In genomic region chr3:69082805-69083204, GRCh38 we compare ENCODE assay signal across 8 cellular contexts. TPM values are rescaled to one million over a fixed set of nuclear protein-coding genes. Genes with fewer than 3 reads are reported as not detected.
DNase-seq lines count a peak whose midpoint lies in the region; ATAC-seq and TF ChIP-seq lines count a peak whose summit lies in the region.

No MANE protein-coding gene starts in this region.

- peaks cover 54% of the 10 kb centered on the region for H3K4me1 Mint-ChIP-seq in activated CD4-positive, alpha-beta memory T cell treated with anti-CD3 and anti-CD28 coated beads for 36 hours (ENCODE audit: low read depth)

- POLR2A ChIA-PET in activated CD4-positive, alpha-beta memory T cell treated with anti-CD3 and anti-CD28 coated beads for 36 hours (lab: Charles Lee) = interaction anchor here (0.5 to 6.1 kb wide), 12 partner anchors 10 to 1672 kb away, joined by 3 to 81 read pairs (median 5); partner anchors contain the start of genes EOGT and TMF1

- no peaks in the 10 kb centered on the region for H3K27me3 Mint-ChIP-seq in activated CD4-positive, alpha-beta memory T cell treated with anti-CD3 and anti-CD28 coated beads for 36 hours

- H3K27me3 ChIP-seq in GM06990 (replicated peaks; ENCODE audit: control insufficient read depth, insufficient read depth, low read length) (no peaks in the 10 kb centered on the region), Loucy (ENCODE audit: insufficient read depth, low read length, poor library complexity, severe bottlenecking) (no peaks in the 10 kb centered on the region), esophagus squamous epithelium (no peaks in the 10 kb centered on the region)

- H3K4me3 ChIP-seq in GM06990 (replicated peaks; ENCODE audit: low read depth, low read length) = peak overlapping the region; percentile 29
- H3K4me3 ChIP-seq in Loucy (ENCODE audit: low read length, poor library complexity, severe bottlenecking) = peak overlapping the region; percentile 98
- no peak overlapping the region for H3K4me3 ChIP-seq in esophagus squamous epithelium

- H3K9me3 Mint-ChIP-seq in activated CD4-positive, alpha-beta memory T cell treated with anti-CD3 and anti-CD28 coated beads for 36 hours = no peaks in the 10 kb centered on the region

- H4K20me1 ChIP-seq in Loucy (ENCODE audit: insufficient read depth, low read length, poor library complexity, severe bottlenecking) = peaks cover 25% of the 10 kb centered on the region

- peak overlapping the region; percentile 43 for H3K4me3 Mint-ChIP-seq in activated CD4-positive, alpha-beta memory T cell treated with anti-CD3 and anti-CD28 coated beads for 36 hours

- H3K36me3 ChIP-seq in GM06990 (ENCODE audit: control insufficient read depth, insufficient read depth, low read length) (no peaks in the 10 kb centered on the region), Loucy (ENCODE audit: insufficient read depth, low read length) (no peaks in the 10 kb centered on the region), esophagus squamous epithelium (no peaks in the 10 kb centered on the region)

- H3K4me1 ChIP-seq in Loucy (ENCODE audit: insufficient read depth, low read length, poor library complexity, severe bottlenecking) (peaks cover 66% of the 10 kb centered on the region), esophagus squamous epithelium (peaks cover 35 to 87% (median 55%) of the 10 kb centered on the region in 3 donors)

- H3K27ac Mint-ChIP-seq in activated CD4-positive, alpha-beta memory T cell treated with anti-CD3 and anti-CD28 coated beads for 36 hours = peak overlapping the region; percentile 97

- ATAC-seq in GM21717 (IDR thresholded peaks at IDR 0.05; ENCODE audit: unreplicated experiment) = peak; percentile 57

- TF ChIP-seq CTCF in GM06990 (IDR thresholded peaks at IDR 0.05; ENCODE audit: insufficient read depth, low read length, poor library complexity, severe bottlenecking) (no peak), Loucy (conservative IDR thresholded peaks at IDR 0.05; ENCODE audit: low read length) (no peak), esophagus squamous epithelium (IDR thresholded peaks at IDR 0.05) (no peak)

- H3K27ac ChIP-seq in esophagus squamous epithelium = peak overlapping the region; percentile 76 to 96 (median 90)

- CTCF ChIA-PET in activated CD4-positive, alpha-beta memory T cell treated with anti-CD3 and anti-CD28 coated beads for 36 hours (lab: Charles Lee) = interaction anchor here (0.5 to 1.9 kb wide), 7 partner anchors 9 to 864 kb away, joined by 3 to 9 read pairs (median 4); no protein-coding TSS in a partner anchor

- peak; percentile 64 for DNase-seq in GM06990 (ENCODE audit: extremely low read depth, insufficient read length)
- peak; percentile 90 for DNase-seq in activated CD4-positive, alpha-beta memory T cell treated with anti-CD3 and anti-CD28 coated beads for 36 hours
- no peak for DNase-seq in esophagus squamous epithelium (lab: John Stamatoyannopoulos, UW)
- peak; percentile 60 to 64 for DNase-seq in stimulated activated CD4-positive, alpha-beta T cell treated with anti-CD3 and anti-CD28 coated beads, Interleukin-12 subunit alpha, Interleukin-12 subunit beta, amount 100 ng/mL, for 24 hours (ENCODE audit: low read depth in 2 of 2)
- no peak for DNase-seq in AG08396 (ENCODE audit: low spot score)
- no peak for DNase-seq in HPDE6-E6E7 (ENCODE audit: extremely low spot score)

- no peak for TF ChIP-seq POLR2A in esophagus squamous epithelium (IDR thresholded peaks at IDR 0.05)

- peaks cover 60% of the 10 kb centered on the region for H3K79me2 ChIP-seq in Loucy (ENCODE audit: insufficient read depth, low read length)

- H3F3A ChIP-seq in Loucy (ENCODE audit: low read depth) = peaks cover 9% of the 10 kb centered on the region; the same call in 1 of the 2 replicates

- no peak overlapping the region for H2AFZ ChIP-seq in Loucy (ENCODE audit: low read length)

- peak overlapping the region; percentile 97 for H3K9ac ChIP-seq in Loucy (ENCODE audit: low read depth, low read length, poor library complexity, severe bottlenecking)

- peaks cover 12% of the 10 kb centered on the region for H3K36me3 Mint-ChIP-seq in activated CD4-positive, alpha-beta memory T cell treated with anti-CD3 and anti-CD28 coated beads for 36 hours

- peak overlapping the region; percentile 88 for H3K4me2 ChIP-seq in Loucy (ENCODE audit: low read depth, low read length, poor library complexity, severe bottlenecking)

- H3K9me3 ChIP-seq in Loucy (ENCODE audit: insufficient read depth, low read depth, low read length) = no peaks in the 10 kb centered on the region
- H3K9me3 ChIP-seq in esophagus squamous epithelium = no peaks in the 10 kb centered on the region

- intact Hi-C loops in activated CD4-positive, alpha-beta memory T cell treated with anti-CD3 and anti-CD28 coated beads for 36 hours (cut with micrococcal nuclease) = loop anchor here (2.0 to 5.0 kb wide), 2 partner anchors 86 to 1979 kb away; no protein-coding TSS in a partner anchor
- intact Hi-C loops in esophagus squamous epithelium (cut with DNase I) = no loop called here

- H3K9me2 ChIP-seq in Loucy (replicated peaks; ENCODE audit: low read depth, low read length) = no peaks in the 10 kb centered on the region

RNA-seq across cellular contexts. Expression of gene ARL6IP5, which starts 1.9 kb away (rescaled TPM):
- 10 to 100 TPM; 93.9 to 94.8 TPM for total RNA-seq in activated CD4-positive, alpha-beta memory T cell treated with anti-CD3 and anti-CD28 coated beads for 36 hours
- total RNA-seq in esophagus squamous epithelium = 100 to 1,000 TPM in 1 of 4 donors, 10 to 100 TPM in 3; 35.9 to 101 (median 63.0) TPM

RNA-seq across cellular contexts. Expression of gene UBA3, which starts 2.6 kb away (rescaled TPM):
- total RNA-seq in activated CD4-positive, alpha-beta memory T cell treated with anti-CD3 and anti-CD28 coated beads for 36 hours = 10 to 100 TPM; 79.0 to 84.1 TPM
- 10 to 100 TPM; 33.3 to 63.3 (median 52.7) TPM for total RNA-seq in esophagus squamous epithelium

RNA-seq across cellular contexts. Expression of gene TMF1, which starts 30.7 kb away (rescaled TPM):
- total RNA-seq in activated CD4-positive, alpha-beta memory T cell treated with anti-CD3 and anti-CD28 coated beads for 36 hours = 10 to 100 TPM; 37.1 to 42.1 TPM
- 10 to 100 TPM; 13.3 to 30.1 (median 19.4) TPM for total RNA-seq in esophagus squamous epithelium

RNA-seq across cellular contexts. Expression of gene LMOD3, which starts 39.6 kb away (rescaled TPM):
- total RNA-seq in activated CD4-positive, alpha-beta memory T cell treated with anti-CD3 and anti-CD28 coated beads for 36 hours = not detected
- under 1 TPM in 1 of 4 donors, not detected in 3; under 0.01 TPM for total RNA-seq in esophagus squamous epithelium

Comparison
In these comparisons a context has a peak if more than half of its experiments do, and no peak if none do; other contexts are left out.
1. DNase-seq: peak in GM06990 (single experiment), activated CD4-positive, alpha-beta memory T cell treated with anti-CD3 and anti-CD28 coated beads for 36 hours (single experiment) and stimulated activated CD4-positive, alpha-beta T cell treated with anti-CD3 and anti-CD28 coated beads, Interleukin-12 subunit alpha, Interleukin-12 subunit beta, amount 100 ng/mL, for 24 hours (2 of 2); none in esophagus squamous epithelium (single experiment), AG08396 (single experiment) and HPDE6-E6E7 (single experiment).
2. H3K4me3 ChIP-seq: peak in GM06990 (single experiment) and Loucy (single experiment); none in esophagus squamous epithelium (0 of 4).